In genomic region chr6:29746846-29747687, GRCh38 we compare ENCODE assay signal across 15 cellular contexts. TPM values are rescaled to one million over a fixed set of nuclear protein-coding genes. Genes with fewer than 3 reads are reported as not detected.
A peak's percentile ranks its signal among the peaks of the same experiment; 100 is the strongest.
DNase-seq lines count a peak whose midpoint lies in the region; ATAC-seq and TF ChIP-seq lines count a peak whose summit lies in the region.
"Had no signal": no experiment of that assay in that cellular context is flagged by ENCODE, and none has a peak within 500 bp of the region (broad histone marks: within the 10 kb centered on the region; RNA-seq: fewer than 3 reads in every experiment).

No MANE protein-coding gene starts in this region.

- POLR2A ChIA-PET in CD8-positive, alpha-beta T cell (lab: Charles Lee): no interaction called here

- no peaks in the 10 kb centered on the region for H3K9me3 Mint-ChIP-seq in T-helper 1 cell treated with Interleukin-12 subunit alpha and Interleukin-12 subunit beta and Interleukin-4 antibody, amounts not matched to agents 30 μg/mL and 1 μg/mL, for 36 hours
- H3K9me3 Mint-ChIP-seq in CD8-positive, alpha-beta T cell: no peaks in the 10 kb centered on the region
- H3K9me3 Mint-ChIP-seq in activated T-helper 1 cell treated with anti-CD3 and anti-CD28 coated beads, Interleukin-12 subunit alpha, Interleukin-12 subunit beta, Interleukin-2, Interleukin-4 antibody, amounts not matched to agents 30 ng/mL and 10 ng/mL and 1 ng/mL, durations not matched to agents 14 hours and 24 hours and 36 hours: no peaks in the 10 kb centered on the region
- no peaks in the 10 kb centered on the region for H3K9me3 Mint-ChIP-seq in naive B cell
- H3K9me3 Mint-ChIP-seq: dendritic cell treated with granulocyte-macrophage colony-stimulating factor and Interleukin-4, amounts not matched to agents 40 ng/mL and 50 ng/mL, for 4 days had no signal

- no peaks in the 10 kb centered on the region for H3K36me3 ChIP-seq in CD8-positive, alpha-beta T cell (ENCODE audit: insufficient read depth, low read length)

- H3K36me3 Mint-ChIP-seq in T-helper 1 cell treated with Interleukin-12 subunit alpha and Interleukin-12 subunit beta and Interleukin-4 antibody, amounts not matched to agents 30 μg/mL and 1 μg/mL, for 36 hours (ENCODE audit: low read depth): peaks cover 16% of the 10 kb centered on the region
- peaks cover 17% of the 10 kb centered on the region for H3K36me3 Mint-ChIP-seq in CD8-positive, alpha-beta T cell
- peaks cover 16% of the 10 kb centered on the region for H3K36me3 Mint-ChIP-seq in activated T-helper 1 cell treated with anti-CD3 and anti-CD28 coated beads, Interleukin-12 subunit alpha, Interleukin-12 subunit beta, Interleukin-2, Interleukin-4 antibody, amounts not matched to agents 30 ng/mL and 10 ng/mL and 1 ng/mL, durations not matched to agents 14 hours and 24 hours and 36 hours (ENCODE audit: low read depth)
- H3K36me3 Mint-ChIP-seq in naive B cell: peaks cover 0 to 3% of the 10 kb centered on the region in 2 donors

- CTCF ChIA-PET in CD8-positive, alpha-beta T cell (lab: Charles Lee): interaction anchor here (0.7 to 8.7 kb wide), 6 partner anchors 14 to 97 kb away, joined by 3 to 184 read pairs (median 4); no protein-coding TSS in a partner anchor

- no peak overlapping the region for H3K4me3 ChIP-seq in CD8-positive, alpha-beta T cell (ENCODE audit: low read depth, low read length)

- ATAC-seq in CD8-positive, alpha-beta T cell: no peak
- ATAC-seq in naive B cell (ENCODE audit: low read depth in 2 of 2) (no peak), GM19324 (IDR thresholded peaks at IDR 0.05; ENCODE audit: low FRiP score, unreplicated experiment) (no peak), esophagus mucosa (no peak)
- ATAC-seq: psoas muscle, SK-N-SH treated with all-trans-retinoic acid at 6 μM for 48 hours had no signal

- H3K9me3 ChIP-seq in CD8-positive, alpha-beta T cell (ENCODE audit: low read length): no peaks in the 10 kb centered on the region
- H3K9me3 ChIP-seq: esophagus squamous epithelium, psoas muscle had no signal

- peak overlapping the region; percentile 100 for H3K4me3 Mint-ChIP-seq in T-helper 1 cell treated with Interleukin-12 subunit alpha and Interleukin-12 subunit beta and Interleukin-4 antibody, amounts not matched to agents 30 μg/mL and 1 μg/mL, for 36 hours
- peak overlapping the region; percentile 95 for H3K4me3 Mint-ChIP-seq in CD8-positive, alpha-beta T cell
- peak overlapping the region; percentile 100 for H3K4me3 Mint-ChIP-seq in activated T-helper 1 cell treated with anti-CD3 and anti-CD28 coated beads, Interleukin-12 subunit alpha, Interleukin-12 subunit beta, Interleukin-2, Interleukin-4 antibody, amounts not matched to agents 30 ng/mL and 10 ng/mL and 1 ng/mL, durations not matched to agents 14 hours and 24 hours and 36 hours
- H3K4me3 Mint-ChIP-seq in naive B cell: peak overlapping the region; percentile 16 to 99 (median 80)

- peaks cover 42% of the 10 kb centered on the region for H3K4me1 Mint-ChIP-seq in T-helper 1 cell treated with Interleukin-12 subunit alpha and Interleukin-12 subunit beta and Interleukin-4 antibody, amounts not matched to agents 30 μg/mL and 1 μg/mL, for 36 hours (ENCODE audit: low read depth)
- peaks cover 48% of the 10 kb centered on the region for H3K4me1 Mint-ChIP-seq in CD8-positive, alpha-beta T cell (ENCODE audit: low read depth)
- peaks cover 66% of the 10 kb centered on the region for H3K4me1 Mint-ChIP-seq in activated T-helper 1 cell treated with anti-CD3 and anti-CD28 coated beads, Interleukin-12 subunit alpha, Interleukin-12 subunit beta, Interleukin-2, Interleukin-4 antibody, amounts not matched to agents 30 ng/mL and 10 ng/mL and 1 ng/mL, durations not matched to agents 14 hours and 24 hours and 36 hours (ENCODE audit: low read depth)
- peaks cover 32 to 48% (median 33%) of the 10 kb centered on the region in 3 donors for H3K4me1 Mint-ChIP-seq in naive B cell

- H3K27me3 Mint-ChIP-seq in T-helper 1 cell treated with Interleukin-12 subunit alpha and Interleukin-12 subunit beta and Interleukin-4 antibody, amounts not matched to agents 30 μg/mL and 1 μg/mL, for 36 hours (ENCODE audit: low read depth): no peaks in the 10 kb centered on the region
- no peaks in the 10 kb centered on the region for H3K27me3 Mint-ChIP-seq in CD8-positive, alpha-beta T cell (ENCODE audit: low read depth)
- H3K27me3 Mint-ChIP-seq in activated T-helper 1 cell treated with anti-CD3 and anti-CD28 coated beads, Interleukin-12 subunit alpha, Interleukin-12 subunit beta, Interleukin-2, Interleukin-4 antibody, amounts not matched to agents 30 ng/mL and 10 ng/mL and 1 ng/mL, durations not matched to agents 14 hours and 24 hours and 36 hours (ENCODE audit: insufficient read depth): no peaks in the 10 kb centered on the region
- peaks cover 0 to 17% (median 0%) of the 10 kb centered on the region in 3 donors for H3K27me3 Mint-ChIP-seq in naive B cell

- TF ChIP-seq CTCF in CD8-positive, alpha-beta T cell (IDR thresholded peaks at IDR 0.05): no peak

- H3K27me3 ChIP-seq in CD8-positive, alpha-beta T cell (ENCODE audit: insufficient read depth, low read length): no peaks in the 10 kb centered on the region
- H3K27me3 ChIP-seq: esophagus squamous epithelium had no signal

- intact Hi-C loops in CD8-positive, alpha-beta T cell (cut with DNase I, micrococcal nuclease): no loop called here
- intact Hi-C loops in activated T-helper 1 cell treated with anti-CD3 and anti-CD28 coated beads, Interleukin-12 subunit alpha, Interleukin-12 subunit beta, Interleukin-2, Interleukin-4 antibody, amounts not matched to agents 30 ng/mL and 10 ng/mL and 1 ng/mL, durations not matched to agents 14 hours and 24 hours and 36 hours (cut with micrococcal nuclease): no loop called here

- H3K4me1 ChIP-seq in CD8-positive, alpha-beta T cell (ENCODE audit: insufficient read depth, low read length): peaks cover 22% of the 10 kb centered on the region

- no peak overlapping the region for H3K27ac ChIP-seq in CD8-positive, alpha-beta T cell (ENCODE audit: low read depth, low read length)
- H3K27ac ChIP-seq: esophagus squamous epithelium, psoas muscle, VCaP had no signal

- H3K27ac Mint-ChIP-seq in T-helper 1 cell treated with Interleukin-12 subunit alpha and Interleukin-12 subunit beta and Interleukin-4 antibody, amounts not matched to agents 30 μg/mL and 1 μg/mL, for 36 hours: no peak overlapping the region
- no peak overlapping the region for H3K27ac Mint-ChIP-seq in CD8-positive, alpha-beta T cell
- no peak overlapping the region for H3K27ac Mint-ChIP-seq in activated T-helper 1 cell treated with anti-CD3 and anti-CD28 coated beads, Interleukin-12 subunit alpha, Interleukin-12 subunit beta, Interleukin-2, Interleukin-4 antibody, amounts not matched to agents 30 ng/mL and 10 ng/mL and 1 ng/mL, durations not matched to agents 14 hours and 24 hours and 36 hours
- peak overlapping the region in 1 of 6 donors; percentile 82 for H3K27ac Mint-ChIP-seq in naive B cell

- DNase-seq in T-helper 1 cell: no peak
- no peak for DNase-seq in CD8-positive, alpha-beta T cell
- no peak for DNase-seq in activated T-helper 1 cell treated with anti-CD3 and anti-CD28 coated beads, Interleukin-12 subunit alpha, Interleukin-12 subunit beta, Interleukin-2, Interleukin-4 antibody, amounts not matched to agents 30 ng/mL and 10 ng/mL and 1 ng/mL, durations not matched to agents 14 hours and 24 hours and 36 hours (ENCODE audit: low spot score)
- no peak for DNase-seq in naive B cell
- DNase-seq in DMS114 treated with DMSO at 0.1 percent for 48 hours (lab: John Stamatoyannopoulos, UW; ENCODE audit: unreplicated experiment): no peak
- DNase-seq: esophagus squamous epithelium, NCI-H187 treated with DMSO at 0.1 percent for 48 hours, NCI-H524, psoas muscle had no signal

RNA-seq across cellular contexts. Expression of gene HLA-F, which starts 23.8 kb away (rescaled TPM):
- 100 to 1,000 TPM; 378 to 382 TPM for total RNA-seq in CD8-positive, alpha-beta T cell
- 293 and 314 TPM in 2 replicates for total RNA-seq in activated T-helper 1 cell treated with anti-CD3 and anti-CD28 coated beads, Interleukin-12 subunit alpha, Interleukin-12 subunit beta, Interleukin-2, Interleukin-4 antibody, amounts not matched to agents 30 ng/mL and 10 ng/mL and 1 ng/mL, durations not matched to agents 14 hours and 24 hours and 36 hours
- 100 to 1,000 TPM; 212 to 354 (median 251) TPM for polyA plus RNA-seq in naive B cell (ENCODE audit: low read depth in 6 of 6)
- total RNA-seq in esophagus mucosa: 6.8 TPM

Comparison
In these comparisons a context has a peak if more than half of its experiments do, and no peak if none do; other contexts are left out.
1. RNA of gene HLA-F, which starts 23.8 kb away (total RNA-seq): 378 to 382 TPM in CD8-positive, alpha-beta T cell and 293 to 314 TPM in activated T-helper 1 cell treated with anti-CD3 and anti-CD28 coated beads, Interleukin-12 subunit alpha, Interleukin-12 subunit beta, Interleukin-2, Interleukin-4 antibody, amounts not matched to agents 30 ng/mL and 10 ng/mL and 1 ng/mL, durations not matched to agents 14 hours and 24 hours and 36 hours; 6.8 TPM in esophagus mucosa (single experiment); every median in the first group is over 10 times any median in the second.
2. Peak in every context shown above with its lines, with median percentiles within 50 percentile points of each other: H3K4me3 Mint-ChIP-seq.